9 cellular contexts compared by ENCODE assay signal in genomic region chr3:30626443-30627181, GRCh38.
DNase-seq lines count a peak whose midpoint lies in the region; ATAC-seq and TF ChIP-seq lines count a peak whose summit lies in the region.
"Had no signal": no experiment of that assay in that cellular context is flagged by ENCODE, and none has a peak within 500 bp of the region (broad histone marks: within the 10 kb centered on the region; RNA-seq: fewer than 3 reads in every experiment).

No MANE protein-coding gene starts in this region.

- intact Hi-C loops in dendritic cell treated with granulocyte-macrophage colony-stimulating factor and Interleukin-4, amounts not matched to agents 40 ng/mL and 50 ng/mL, for 4 days (cut with micrococcal nuclease), result loop anchor here (10.0 kb wide), 1 partner anchor 582 kb away; no protein-coding TSS in a partner anchor

- TF ChIP-seq CTCF in OCI-LY1 (IDR thresholded peaks at IDR 0.05; ENCODE audit: low read length) (no peak), nephron (IDR thresholded peaks at IDR 0.05; ENCODE audit: unreplicated experiment in 3 of 3) (no peak), GM10266 (IDR thresholded peaks at IDR 0.05; ENCODE audit: control insufficient read depth, insufficient read depth, low read depth, missing control alignments) (no peak)

- no peaks in the 10 kb centered on the region for H3K27me3 Mint-ChIP-seq in dendritic cell treated with granulocyte-macrophage colony-stimulating factor and Interleukin-4, amounts not matched to agents 40 ng/mL and 50 ng/mL, for 4 days
- no peaks in the 10 kb centered on the region for H3K27me3 Mint-ChIP-seq in nephron (ENCODE audit: low read depth)

- H3K27me3 ChIP-seq in BLaER1, result no peaks in the 10 kb centered on the region
- no peaks in the 10 kb centered on the region for H3K27me3 ChIP-seq in OCI-LY1 (ENCODE audit: insufficient read depth, low read length)

- ATAC-seq in HG03521 (IDR thresholded peaks at IDR 0.05; ENCODE audit: unreplicated experiment), result no peak
- ATAC-seq: GM12878 had no signal

- H3K36me3 ChIP-seq in BLaER1, result peaks cover 88% of the 10 kb centered on the region
- H3K36me3 ChIP-seq in OCI-LY1 (ENCODE audit: insufficient read depth, low read length), result peaks cover 57% of the 10 kb centered on the region

- H3K27ac Mint-ChIP-seq in dendritic cell treated with granulocyte-macrophage colony-stimulating factor and Interleukin-4, amounts not matched to agents 40 ng/mL and 50 ng/mL, for 4 days, result peak overlapping the region; percentile 57
- H3K27ac Mint-ChIP-seq in nephron, result peak overlapping the region; percentile 33 to 60 (median 52)

- peaks cover 99% of the 10 kb centered on the region for H3K4me1 ChIP-seq in BLaER1
- H3K4me1 ChIP-seq in OCI-LY1 (ENCODE audit: insufficient read depth, low read length, severe bottlenecking), result peaks cover 73% of the 10 kb centered on the region

- peak overlapping the region; percentile 53 for H3K4me2 ChIP-seq in BLaER1
- H3K4me2 ChIP-seq in OCI-LY1 (ENCODE audit: low read length), result no peak overlapping the region

- H3K4me3 ChIP-seq in BLaER1, result no peak overlapping the region
- no peak overlapping the region for H3K4me3 ChIP-seq in OCI-LY1 (ENCODE audit: low read depth, low read length, poor library complexity, severe bottlenecking)
- H3K4me3 ChIP-seq: GM12878 had no signal

- no peaks in the 10 kb centered on the region for H3F3A ChIP-seq in OCI-LY1 (ENCODE audit: insufficient read depth, low read length)

- peaks cover 60% of the 10 kb centered on the region for H3K4me1 Mint-ChIP-seq in dendritic cell treated with granulocyte-macrophage colony-stimulating factor and Interleukin-4, amounts not matched to agents 40 ng/mL and 50 ng/mL, for 4 days (ENCODE audit: low read depth)
- H3K4me1 Mint-ChIP-seq in nephron, result peaks cover 37% of the 10 kb centered on the region

- peaks cover 47% of the 10 kb centered on the region for H3K79me2 ChIP-seq in OCI-LY1 (ENCODE audit: insufficient read depth, low read length)

- H3K36me3 Mint-ChIP-seq in dendritic cell treated with granulocyte-macrophage colony-stimulating factor and Interleukin-4, amounts not matched to agents 40 ng/mL and 50 ng/mL, for 4 days (ENCODE audit: low read depth), result peaks cover 59% of the 10 kb centered on the region
- peaks cover 20% of the 10 kb centered on the region for H3K36me3 Mint-ChIP-seq in nephron (ENCODE audit: low read depth)

- H3K9me3 ChIP-seq in BLaER1, result no peaks in the 10 kb centered on the region
- H3K9me3 ChIP-seq in OCI-LY1 (ENCODE audit: low read length), result no peaks in the 10 kb centered on the region

- H3K9ac ChIP-seq in BLaER1 (no peak overlapping the region), OCI-LY1 (ENCODE audit: low read length) (no peak overlapping the region)

- no peak overlapping the region for H3K4me3 Mint-ChIP-seq in dendritic cell treated with granulocyte-macrophage colony-stimulating factor and Interleukin-4, amounts not matched to agents 40 ng/mL and 50 ng/mL, for 4 days
- H3K4me3 Mint-ChIP-seq in nephron, result no peak overlapping the region

- H3K27ac ChIP-seq in BLaER1, result peak overlapping the region; percentile 57; the same call in 1 of the 2 replicates
- peak overlapping the region; percentile 49 for H3K27ac ChIP-seq in OCI-LY1 (ENCODE audit: low read depth, low read length, poor library complexity, severe bottlenecking)

- H3K9me3 Mint-ChIP-seq in dendritic cell treated with granulocyte-macrophage colony-stimulating factor and Interleukin-4, amounts not matched to agents 40 ng/mL and 50 ng/mL, for 4 days, result no peaks in the 10 kb centered on the region
- no peaks in the 10 kb centered on the region for H3K9me3 Mint-ChIP-seq in nephron

- peaks cover 100% of the 10 kb centered on the region for H4K20me1 ChIP-seq in BLaER1
- H4K20me1 ChIP-seq in OCI-LY1 (ENCODE audit: insufficient read depth, low read length), result no peaks in the 10 kb centered on the region

- H3K9me2 ChIP-seq in OCI-LY1 (ENCODE audit: low read depth, low read length), result no peaks in the 10 kb centered on the region

- H2AFZ ChIP-seq in OCI-LY1 (ENCODE audit: low read length), result no peak overlapping the region

- DNase-seq in GM10266 (ENCODE audit: extremely low spot score) (no peak), NAMALWA (ENCODE audit: low spot score) (no peak), iPS-NIHi11 (ENCODE audit: low spot score) (no peak)
